In the genomic region with DNA sequence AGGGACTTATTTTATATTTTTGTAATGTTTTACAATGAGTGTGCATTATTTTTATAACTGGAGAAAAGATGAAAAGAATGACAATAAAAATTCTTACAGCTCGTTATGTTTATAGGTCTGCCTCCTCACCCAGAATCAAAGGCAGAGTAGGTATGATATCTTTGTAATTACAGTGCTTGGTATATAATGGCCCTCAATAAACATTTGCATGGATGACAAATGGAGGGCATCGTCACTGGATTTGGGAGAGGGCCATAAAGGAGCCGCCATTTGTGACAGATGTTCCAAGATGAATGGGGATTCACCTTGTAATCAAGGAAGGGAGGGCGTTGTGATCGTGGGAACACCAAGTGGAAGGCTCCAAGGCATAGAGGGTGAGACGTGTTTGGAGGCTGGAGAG, we compare ENCODE assay signal across 29 cellular contexts. TPM values are rescaled to one million over a fixed set of nuclear protein-coding genes. Genes with fewer than 3 reads are reported as not detected.
"Had no signal": no experiment of that assay in that cellular context is flagged by ENCODE, and none has a peak within 500 bp of the region (broad histone marks: within the 10 kb centered on the region; RNA-seq: fewer than 3 reads in every experiment).

No MANE protein-coding gene starts in this region.

- H3K36me3 ChIP-seq: brain microvascular endothelial cell had no signal

- DNase-seq: activated CD4-positive, alpha-beta T cell treated with anti-CD3 and anti-CD28 coated beads, Interleukin-2, amount 10 ng/mL, durations not matched to agents 24 days and 14 days; activated CD4-positive, alpha-beta T cell treated with anti-CD3 and anti-CD28 coated beads, Interleukin-2, amount 50 U/mL, for 4 hours; activated CD8-positive, alpha-beta T cell treated with anti-CD3 and anti-CD28 coated beads for 36 hours; activated effector memory CD4-positive, alpha-beta T cell treated with anti-CD3 and anti-CD28 coated beads, Interleukin-2, amount 50 U/mL, for 16 hours; activated naive CD4-positive, alpha-beta T cell; activated naive CD4-positive, alpha-beta T cell treated with anti-CD3 and anti-CD28 coated beads, Interleukin-2, amount 50 U/mL, for 16 hours; activated naive CD8-positive, alpha-beta T cell treated with anti-CD3 and anti-CD28 coated beads for 36 hours; activated T-cell treated with anti-CD3 and anti-CD28 coated beads, Interleukin-2, amount 50 U/mL, for 1 hour; activated T-cell treated with anti-CD3 and anti-CD28 coated beads, Interleukin-2, amount 50 U/mL, for 72 hours; amniotic stem cell; aorta; brain microvascular endothelial cell; central memory CD4-positive, alpha-beta T cell; IMR-90; NCI-H1092 treated with DMSO at 0.1 percent for 48 hours; NCI-H146; NCI-H187; NCI-H2029 treated with DMSO at 0.1 percent for 48 hours; NCI-H2171; NCI-H510A; NCI-H526; SHP77; SJCRH30 had no signal

- H3K9me3 Mint-ChIP-seq: activated CD4-positive, alpha-beta T cell treated with anti-CD3 and anti-CD28 coated beads, Interleukin-2, amount 10 ng/mL, durations not matched to agents 24 days and 14 days; activated CD8-positive, alpha-beta T cell treated with anti-CD3 and anti-CD28 coated beads for 36 hours; activated naive CD8-positive, alpha-beta T cell treated with anti-CD3 and anti-CD28 coated beads for 36 hours; activated T-cell treated with anti-CD3 and anti-CD28 coated beads, Interleukin-2, amount 50 U/mL, for 72 hours; activated T-helper 17 cell treated with anti-CD3 and anti-CD28 coated beads, Interleukin-2, amount 50 U/mL, for 72 hours; T-helper 1 cell treated with Interleukin-12 subunit alpha and Interleukin-12 subunit beta and Interleukin-4 antibody, amounts not matched to agents 30 μg/mL and 1 μg/mL, for 36 hours; T-helper 2 cell treated with Interferon-gamma antibody and Interleukin-4, amounts not matched to agents 5 μg/mL and 100 μg/mL, for 36 hours had no signal

- ATAC-seq: activated CD8-positive, alpha-beta T cell treated with anti-CD3 and anti-CD28 coated beads for 36 hours; activated T-cell treated with anti-CD3 and anti-CD28 coated beads, Interleukin-2, amount 50 U/mL, for 72 hours; activated T-helper 17 cell treated with anti-CD3 and anti-CD28 coated beads, Interleukin-2, amount 50 U/mL, for 72 hours; K562 had no signal

- H3K4me3 ChIP-seq: K562, SJCRH30, SK-N-MC had no signal

- H3K9me3 ChIP-seq: SJCRH30 had no signal

- H3K4me3 Mint-ChIP-seq: activated CD4-positive, alpha-beta T cell treated with anti-CD3 and anti-CD28 coated beads, Interleukin-2, amount 10 ng/mL, durations not matched to agents 24 days and 14 days; activated CD8-positive, alpha-beta T cell treated with anti-CD3 and anti-CD28 coated beads for 36 hours; activated naive CD8-positive, alpha-beta T cell treated with anti-CD3 and anti-CD28 coated beads for 36 hours; activated T-cell treated with anti-CD3 and anti-CD28 coated beads, Interleukin-2, amount 50 U/mL, for 72 hours; activated T-helper 17 cell treated with anti-CD3 and anti-CD28 coated beads, Interleukin-2, amount 50 U/mL, for 72 hours; T-helper 1 cell treated with Interleukin-12 subunit alpha and Interleukin-12 subunit beta and Interleukin-4 antibody, amounts not matched to agents 30 μg/mL and 1 μg/mL, for 36 hours; T-helper 2 cell treated with Interferon-gamma antibody and Interleukin-4, amounts not matched to agents 5 μg/mL and 100 μg/mL, for 36 hours had no signal

- H3K27me3 ChIP-seq: brain microvascular endothelial cell, SJCRH30 had no signal

- H3K27ac Mint-ChIP-seq: activated CD4-positive, alpha-beta T cell treated with anti-CD3 and anti-CD28 coated beads, Interleukin-2, amount 10 ng/mL, durations not matched to agents 24 days and 14 days; activated CD8-positive, alpha-beta T cell treated with anti-CD3 and anti-CD28 coated beads for 36 hours; activated naive CD8-positive, alpha-beta T cell treated with anti-CD3 and anti-CD28 coated beads for 36 hours; activated T-cell treated with anti-CD3 and anti-CD28 coated beads, Interleukin-2, amount 50 U/mL, for 72 hours; activated T-helper 17 cell treated with anti-CD3 and anti-CD28 coated beads, Interleukin-2, amount 50 U/mL, for 72 hours; T-helper 1 cell treated with Interleukin-12 subunit alpha and Interleukin-12 subunit beta and Interleukin-4 antibody, amounts not matched to agents 30 μg/mL and 1 μg/mL, for 36 hours; T-helper 2 cell treated with Interferon-gamma antibody and Interleukin-4, amounts not matched to agents 5 μg/mL and 100 μg/mL, for 36 hours had no signal

- H3K4me1 ChIP-seq: SJCRH30 had no signal

- H3K36me3 Mint-ChIP-seq: activated naive CD8-positive, alpha-beta T cell treated with anti-CD3 and anti-CD28 coated beads for 36 hours had no signal

- H3K27ac ChIP-seq: brain microvascular endothelial cell, SJCRH30, SK-N-MC had no signal

- H3K4me1 Mint-ChIP-seq: activated T-helper 17 cell treated with anti-CD3 and anti-CD28 coated beads, Interleukin-2, amount 50 U/mL, for 72 hours had no signal

RNA-seq across cellular contexts. Expression of gene EFHD1, which starts 41.1 kb away (rescaled TPM):
- total RNA-seq: IMR-90, OCI-LY7 had no signal
